Comparison of ENCODE assay signal across 21 cellular contexts in genomic region chr3:168812234-168812633, GRCh38.
DNase-seq lines count a peak whose midpoint lies in the region; ATAC-seq, FAIRE-seq and TF ChIP-seq lines count a peak whose summit lies in the region.
"Had no signal": no experiment of that assay in that cellular context is flagged by ENCODE, and none has a peak within 500 bp of the region (broad histone marks: within the 10 kb centered on the region; RNA-seq: fewer than 3 reads in every experiment).

No MANE protein-coding gene starts in this region.

- no peaks in the 10 kb centered on the region for H3K4me1 ChIP-seq in psoas muscle
- H3K4me1 ChIP-seq: prostate gland, upper lobe of right lung had no signal

- H3K9me3 ChIP-seq in psoas muscle: no peaks in the 10 kb centered on the region
- H3K9me3 ChIP-seq: prostate gland, upper lobe of right lung had no signal

- 30 to 33% (median 32%) methylated on average over 3 of the region's 3 CpGs for WGBS in psoas muscle, 3 donors

- no peak overlapping the region for H3K27ac ChIP-seq in psoas muscle
- H3K27ac ChIP-seq: prostate gland, upper lobe of right lung had no signal

- intact Hi-C loops in psoas muscle (cut with DNase I): no loop called here

- FAIRE-seq in bronchial epithelial cell (lab: Jason Lieb, UNC): no peak
- FAIRE-seq: HepG2 had no signal

- H3K4me3 ChIP-seq in H7 (ENCODE audit: insufficient read depth, low read depth, low read length) (no peak overlapping the region), bronchial epithelial cell (ENCODE audit: low read depth, low read length) (no peak overlapping the region), psoas muscle (no peak overlapping the region)
- H3K4me3 ChIP-seq: prostate gland, upper lobe of right lung had no signal

- peak; percentile 33 for DNase-seq in H7
- peak; percentile 5 to 32 for DNase-seq in NCI-H187 (lab: John Stamatoyannopoulos, UW)
- peak; percentile 11 for DNase-seq in bronchial epithelial cell (ENCODE audit: low read depth)
- DNase-seq in iris pigment epithelial cell (ENCODE audit: low read depth): peak; percentile 14
- no peak for DNase-seq in occipital lobe (lab: John Stamatoyannopoulos, UW)
- DNase-seq in effector CD8-positive, alpha-beta T cell (lab: John Stamatoyannopoulos, UW): no peak
- DNase-seq in psoas muscle: no peak
- DNase-seq: activated CD4-positive, alpha-beta T cell treated with anti-CD3 and anti-CD28 coated beads, Interleukin-2, amount 50 U/mL, for 48 hours; activated T-cell treated with anti-CD3 and anti-CD28 coated beads, Interleukin-2, amount 50 U/mL, for 72 hours; islet precursor cell; naive B cell; NCI-H1694 treated with DMSO at 0.1 percent for 48 hours; NCI-H526; PC-3; small intestine; stimulated activated CD4-positive, alpha-beta T cell treated with anti-CD3 and anti-CD28 coated beads, Interleukin-4, amount 100 ng/mL, for 1 hour; upper lobe of right lung had no signal

- TF ChIP-seq CTCF in bronchial epithelial cell (IDR thresholded peaks at IDR 0.05; ENCODE audit: insufficient read depth, low read length, severe bottlenecking) (no peak), psoas muscle (IDR thresholded peaks at IDR 0.05) (no peak)

- H3K27me3 ChIP-seq in H7 (ENCODE audit: control insufficient read depth, insufficient read depth, low read length) (no peaks in the 10 kb centered on the region), bronchial epithelial cell (ENCODE audit: control insufficient read depth, insufficient read depth, low read length) (no peaks in the 10 kb centered on the region), psoas muscle (ENCODE audit: insufficient read depth in 3 of 3, low read length in 2 of 3) (no peaks in the 10 kb centered on the region)
- H3K27me3 ChIP-seq: upper lobe of right lung had no signal

- ATAC-seq in HG03521 (IDR thresholded peaks at IDR 0.05; ENCODE audit: unreplicated experiment) (no peak), psoas muscle (no peak)
- ATAC-seq: activated naive CD4-positive, alpha-beta T cell treated with anti-CD3 and anti-CD28 coated beads, Interleukin-2, amount 50 U/mL, for 72 hours; activated T-cell treated with anti-CD3 and anti-CD28 coated beads, Interleukin-2, amount 50 U/mL, for 72 hours; HepG2; PC-3; upper lobe of right lung had no signal

- H3K36me3 ChIP-seq in H7 (replicated peaks; ENCODE audit: control insufficient read depth, insufficient read depth, low read length) (no peaks in the 10 kb centered on the region), bronchial epithelial cell (ENCODE audit: control insufficient read depth, insufficient read depth, low read length) (no peaks in the 10 kb centered on the region), psoas muscle (ENCODE audit: insufficient read depth in 1 of 2, low read depth in 1 of 2) (no peaks in the 10 kb centered on the region)
- H3K36me3 ChIP-seq: prostate gland, upper lobe of right lung had no signal

Comparison
In these comparisons a context has a peak if more than half of its experiments do, and no peak if none do; other contexts are left out.
1. DNase-seq: peak in H7 (single experiment), NCI-H187 (2 of 2), bronchial epithelial cell (single experiment) and iris pigment epithelial cell (single experiment); none in occipital lobe (single experiment), effector CD8-positive, alpha-beta T cell (single experiment) and psoas muscle (0 of 2).